27 cellular contexts compared by ENCODE assay signal in the genomic region with DNA sequence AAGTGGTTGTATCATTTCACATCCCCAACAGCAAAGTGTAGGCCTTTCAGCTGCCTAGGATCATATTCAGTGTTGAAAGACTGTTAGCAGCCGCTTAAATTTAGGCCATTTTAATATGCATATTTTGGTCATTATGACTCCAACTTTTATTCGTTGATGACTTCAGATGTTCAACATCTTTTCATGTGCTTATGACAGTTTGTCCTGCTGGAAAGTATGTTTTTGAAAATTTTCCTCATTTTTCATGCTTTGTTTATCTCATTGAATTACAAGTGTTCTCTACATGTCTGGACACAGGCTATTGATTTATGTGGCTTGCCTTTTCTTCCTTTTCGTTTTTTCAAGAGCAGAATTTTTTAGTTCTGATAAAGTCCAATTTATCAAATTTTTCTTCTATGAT.
"Had no signal": no experiment of that assay in that cellular context is flagged by ENCODE, and none has a peak within 500 bp of the region (broad histone marks: within the 10 kb centered on the region; RNA-seq: fewer than 3 reads in every experiment).

No MANE protein-coding gene starts in this region.

- H3K4me1 Mint-ChIP-seq: mesothelial cell of epicardium, naive B cell had no signal

- H3K27ac ChIP-seq: colonic mucosa, epithelial cell of prostate, foreskin keratinocyte, heart right ventricle, left lung, lower lobe of right lung had no signal

- H3K4me3 Mint-ChIP-seq: dendritic cell treated with granulocyte-macrophage colony-stimulating factor and Interleukin-4, amounts not matched to agents 40 ng/mL and 50 ng/mL, for 4 days; effector memory CD8-positive, alpha-beta T cell; endodermal cell; mesothelial cell of epicardium; naive B cell had no signal

- H3K27ac Mint-ChIP-seq: dendritic cell treated with granulocyte-macrophage colony-stimulating factor and Interleukin-4, amounts not matched to agents 40 ng/mL and 50 ng/mL, for 4 days; effector memory CD8-positive, alpha-beta T cell; endodermal cell; mesothelial cell of epicardium; naive B cell had no signal

- H3K27me3 ChIP-seq: colonic mucosa, esophagus squamous epithelium, foreskin keratinocyte, heart right ventricle, left lung had no signal

- H3K9me3 ChIP-seq: colonic mucosa, esophagus squamous epithelium, heart right ventricle, left lung, lower lobe of right lung, mucosa of descending colon had no signal

- FAIRE-seq: endometrium, frontal cortex, islet of Langerhans, keratinocyte had no signal

- H3K4me3 ChIP-seq: colonic mucosa, esophagus squamous epithelium, heart right ventricle, left lung, lower lobe of right lung, mucosa of descending colon had no signal

- H3K4me1 ChIP-seq: colonic mucosa, esophagus squamous epithelium, foreskin keratinocyte, heart right ventricle, left lung, lower lobe of right lung had no signal

- H3K27me3 Mint-ChIP-seq: dendritic cell treated with granulocyte-macrophage colony-stimulating factor and Interleukin-4, amounts not matched to agents 40 ng/mL and 50 ng/mL, for 4 days had no signal

- ATAC-seq: effector memory CD8-positive, alpha-beta T cell; esophagus mucosa; foreskin keratinocyte; heart right ventricle; left cardiac atrium; left ventricle myocardium superior; mucosa of descending colon had no signal

- DNase-seq: colonic mucosa; cortex of kidney; effector CD8-positive, alpha-beta T cell; effector memory CD8-positive, alpha-beta T cell; endodermal cell; erythroblast; esophagus squamous epithelium; foreskin keratinocyte; glutamatergic neuron; head of caudate nucleus; heart right ventricle; hippocampal formation; left cardiac atrium; left lung; left ventricle myocardium superior; lower lobe of right lung; mesenchymal stem cell; mucosa of descending colon; naive B cell had no signal

- H3K9me3 Mint-ChIP-seq: effector memory CD8-positive, alpha-beta T cell; mesothelial cell of epicardium had no signal

- H3K36me3 Mint-ChIP-seq: mesothelial cell of epicardium had no signal

- H3K36me3 ChIP-seq: colonic mucosa, esophagus squamous epithelium, heart right ventricle, left lung, lower lobe of right lung had no signal
